ENCODE assay signal across 9 cellular contexts in the genomic region with DNA sequence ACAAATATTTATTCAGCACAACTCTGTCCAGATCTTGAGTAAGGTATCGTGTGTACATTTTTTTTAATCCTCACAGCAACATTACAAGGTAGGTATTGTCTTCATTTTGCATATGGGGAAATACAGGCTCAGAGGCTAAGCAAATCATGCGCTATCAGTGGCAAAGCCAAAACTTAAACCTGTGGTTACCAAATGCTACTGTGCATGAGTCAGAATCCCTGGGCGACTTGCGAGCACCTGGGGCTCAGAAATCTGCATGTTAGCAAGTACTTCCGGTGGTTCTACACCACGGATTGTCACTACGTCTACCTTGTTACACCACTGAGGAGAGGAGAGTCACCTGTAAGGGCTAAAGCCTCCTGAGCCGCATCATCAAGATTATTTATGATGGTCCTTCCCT. TPM values are rescaled to one million over a fixed set of nuclear protein-coding genes. Genes with fewer than 3 reads are reported as not detected.
DNase-seq lines count a peak whose midpoint lies in the region; ATAC-seq lines count a peak whose summit lies in the region.
"Had no signal": no experiment of that assay in that cellular context is flagged by ENCODE, and none has a peak within 500 bp of the region (broad histone marks: within the 10 kb centered on the region; RNA-seq: fewer than 3 reads in every experiment).

No MANE protein-coding gene starts in this region.

- H3K4me1 Mint-ChIP-seq in naive thymus-derived CD4-positive, alpha-beta T cell: peaks cover 20 to 68% (median 64%) of the 10 kb centered on the region in 7 donors

- peaks cover 29 to 93% (median 84%) of the 10 kb centered on the region in 5 donors for H3K36me3 Mint-ChIP-seq in naive thymus-derived CD4-positive, alpha-beta T cell

- peak overlapping the region; percentile 53 for H3K27ac ChIP-seq in naive thymus-derived CD4-positive, alpha-beta T cell (ENCODE audit: low read depth, low read length)

- in situ Hi-C loops in ACHN (cut with HindIII; ENCODE audit: low pct_ligation_motif_present, low pct_unique_long_range_greater_than_20kb, low sequenced_read_pairs): no loop called here

- peak; percentile 65 for DNase-seq in activated CD8-positive, alpha-beta memory T cell treated with anti-CD3 and anti-CD28 coated beads, Interleukin-2, amount 50 U/mL, for 4 hours
- peak in 8 of 9 donors; percentile 41 to 76 (median 56) for DNase-seq in naive thymus-derived CD4-positive, alpha-beta T cell
- DNase-seq in iPS-NIHi11 (ENCODE audit: low spot score): no peak
- DNase-seq in glomerular visceral epithelial cell (ENCODE audit: extremely low spot score): no peak
- no peak for DNase-seq in HuH-7.5 (ENCODE audit: low spot score)
- DNase-seq in ACHN: no peak

- POLR2A ChIA-PET in naive thymus-derived CD4-positive, alpha-beta T cell (lab: Charles Lee): interaction anchor here (1.1 kb wide), 1 partner anchor 13 kb away, joined by 3 read pairs; no protein-coding TSS in a partner anchor

- peak overlapping the region; percentile 28 to 97 (median 75) for H3K27ac Mint-ChIP-seq in naive thymus-derived CD4-positive, alpha-beta T cell

- no peaks in the 10 kb centered on the region for H3K9me3 ChIP-seq in naive thymus-derived CD4-positive, alpha-beta T cell (ENCODE audit: control insufficient read depth in 2 of 3, low read length in 3 of 3)

- H3K4me3 Mint-ChIP-seq in naive thymus-derived CD4-positive, alpha-beta T cell: peak overlapping the region in 8 of 10 donors; percentile 5 to 61 (median 40)

- CTCF ChIA-PET in naive thymus-derived CD4-positive, alpha-beta T cell (lab: Charles Lee): interaction anchor here (0.6 to 1.0 kb wide), 2 partner anchors 54 to 85 kb away, joined by 3 read pairs; no protein-coding TSS in a partner anchor

- peaks cover 19 to 21% of the 10 kb centered on the region in 2 donors for H3K4me1 ChIP-seq in naive thymus-derived CD4-positive, alpha-beta T cell (ENCODE audit: control insufficient read depth in 2 of 2, insufficient read depth in 2 of 2, low read length in 2 of 2)

- peaks cover 0 to 1% (median 0%) of the 10 kb centered on the region in 11 donors for H3K9me3 Mint-ChIP-seq in naive thymus-derived CD4-positive, alpha-beta T cell

- no peaks in the 10 kb centered on the region for H3K27me3 Mint-ChIP-seq in naive thymus-derived CD4-positive, alpha-beta T cell

- H3K4me3 ChIP-seq in naive thymus-derived CD4-positive, alpha-beta T cell (ENCODE audit: low read length): no peak overlapping the region

- peaks cover 58 to 98% (median 89%) of the 10 kb centered on the region in 3 experiments for H3K36me3 ChIP-seq in naive thymus-derived CD4-positive, alpha-beta T cell (ENCODE audit: control insufficient read depth in 2 of 3, insufficient read depth in 3 of 3, low read length in 3 of 3)

- peak; percentile 97 for ATAC-seq in GM19397 (IDR thresholded peaks at IDR 0.05; ENCODE audit: unreplicated experiment)
- peak; percentile 98 for ATAC-seq in HG03280 (IDR thresholded peaks at IDR 0.05; ENCODE audit: unreplicated experiment)
- ATAC-seq in naive thymus-derived CD4-positive, alpha-beta T cell: peak; percentile 95

- intact Hi-C loops in naive thymus-derived CD4-positive, alpha-beta T cell (cut with micrococcal nuclease): loop anchor here (1.0 to 2.0 kb wide), 4 partner anchors 8 to 43 kb away; partner anchors contain the start of gene LCP2 (in 1 of the 2)

- no peaks in the 10 kb centered on the region for H3K27me3 ChIP-seq in naive thymus-derived CD4-positive, alpha-beta T cell (ENCODE audit: control insufficient read depth in 2 of 2, insufficient read depth in 2 of 2, low read length in 2 of 2)

RNA-seq across cellular contexts. Expression of gene C5orf58, which starts 21.3 kb away (rescaled TPM):
- not detected for total RNA-seq in naive thymus-derived CD4-positive, alpha-beta T cell
- 1 to 10 TPM; 1.6 to 2.0 TPM for polyA plus RNA-seq in naive thymus-derived CD4-positive, alpha-beta T cell
- total RNA-seq: LHCN-M2 had no signal

RNA-seq across cellular contexts. Expression of gene LCP2, which starts 43.5 kb away (rescaled TPM):
- total RNA-seq in naive thymus-derived CD4-positive, alpha-beta T cell: 100 to 1,000 TPM; 291 to 414 (median 306) TPM
- 100 to 1,000 TPM; 189 to 295 TPM for polyA plus RNA-seq in naive thymus-derived CD4-positive, alpha-beta T cell
- total RNA-seq: LHCN-M2 had no signal

Comparison
In these comparisons a context has a peak if more than half of its experiments do, and no peak if none do; other contexts are left out.
1. DNase-seq: peak in activated CD8-positive, alpha-beta memory T cell treated with anti-CD3 and anti-CD28 coated beads, Interleukin-2, amount 50 U/mL, for 4 hours (single experiment) and naive thymus-derived CD4-positive, alpha-beta T cell (8 of 9); none in iPS-NIHi11 (single experiment), glomerular visceral epithelial cell (single experiment), HuH-7.5 (single experiment) and ACHN (single experiment).
2. Peak in every context shown above with its lines, with median percentiles within 50 percentile points of each other: ATAC-seq.